ENCODE assay signal across 1 cellular context in genomic region chr12:47591387-47591786, GRCh38.
TF ChIP-seq lines count a peak whose summit lies in the region.

No MANE protein-coding gene starts in this region.

TF ChIP-seq in IMR-90, 13 proteins besides CTCF, POLR2A, EP300 and RAD21 (continued from another document):
- no peak for TF ChIP-seq USF2 (IDR thresholded peaks at IDR 0.05; ENCODE audit: low read depth, low read length)
TF ChIP-seq in IMR-90: peak in this region for 0.
